In genomic region chr12:53181935-53182334, GRCh38 we compare ENCODE assay signal across 9 cellular contexts. TPM values are rescaled to one million over a fixed set of nuclear protein-coding genes. Genes with fewer than 3 reads are reported as not detected.
DNase-seq lines count a peak whose midpoint lies in the region; ATAC-seq, FAIRE-seq and TF ChIP-seq lines count a peak whose summit lies in the region.
"Had no signal": no experiment of that assay in that cellular context is flagged by ENCODE, and none has a peak within 500 bp of the region (broad histone marks: within the 10 kb centered on the region; RNA-seq: fewer than 3 reads in every experiment).

No MANE protein-coding gene starts in this region.

- H3K9me3 ChIP-seq in suprapubic skin = no peaks in the 10 kb centered on the region

- CTCF ChIA-PET in activated CD8-positive, alpha-beta memory T cell treated with anti-CD3 and anti-CD28 coated beads, Interleukin-2, amount 10 ng/mL, durations not matched to agents 7 days and 5 days (lab: Charles Lee) = interaction anchor here (1.0 to 5.9 kb wide), 9 partner anchors 13 to 105 kb away, joined by 3 to 52 read pairs (median 13); partner anchors contain the start of gene ESPL1

- no peak for ATAC-seq in activated CD8-positive, alpha-beta memory T cell treated with anti-CD3 and anti-CD28 coated beads, Interleukin-2, amount 10 ng/mL, durations not matched to agents 7 days and 5 days
- no peak for ATAC-seq in GM21737 (IDR thresholded peaks at IDR 0.05; ENCODE audit: unreplicated experiment)

- H3K4me1 Mint-ChIP-seq in activated CD8-positive, alpha-beta memory T cell treated with anti-CD3 and anti-CD28 coated beads, Interleukin-2, amount 10 ng/mL, durations not matched to agents 7 days and 5 days = peaks cover 46% of the 10 kb centered on the region
- peaks cover 46% of the 10 kb centered on the region for H3K4me1 Mint-ChIP-seq in activated T-helper 1 cell treated with anti-CD3 and anti-CD28 coated beads, Interleukin-12 subunit alpha, Interleukin-12 subunit beta, Interleukin-2, Interleukin-4 antibody, amounts not matched to agents 30 ng/mL and 10 ng/mL and 1 ng/mL, durations not matched to agents 14 hours and 24 hours and 36 hours (ENCODE audit: low read depth)
- H3K4me1 Mint-ChIP-seq in immature natural killer cell = peaks cover 46 to 68% of the 10 kb centered on the region in 2 donors

- H3K27me3 ChIP-seq in suprapubic skin = no peaks in the 10 kb centered on the region

- H3K4me3 ChIP-seq in suprapubic skin = peak overlapping the region; percentile 61

- WGBS in suprapubic skin = 71% methylated on average over 2 of the region's 2 CpGs

- intact Hi-C loops in activated T-helper 1 cell treated with anti-CD3 and anti-CD28 coated beads, Interleukin-12 subunit alpha, Interleukin-12 subunit beta, Interleukin-2, Interleukin-4 antibody, amounts not matched to agents 30 ng/mL and 10 ng/mL and 1 ng/mL, durations not matched to agents 14 hours and 24 hours and 36 hours (cut with micrococcal nuclease) = loop anchor here (1.0 kb wide), 1 partner anchor 319 kb away; the partner anchor contains the start of gene TARBP2

- H3K4me1 ChIP-seq in suprapubic skin = peaks cover 49% of the 10 kb centered on the region

- H3K27ac Mint-ChIP-seq in activated CD8-positive, alpha-beta memory T cell treated with anti-CD3 and anti-CD28 coated beads, Interleukin-2, amount 10 ng/mL, durations not matched to agents 7 days and 5 days = no peak overlapping the region
- peak overlapping the region; percentile 88 for H3K27ac Mint-ChIP-seq in activated T-helper 1 cell treated with anti-CD3 and anti-CD28 coated beads, Interleukin-12 subunit alpha, Interleukin-12 subunit beta, Interleukin-2, Interleukin-4 antibody, amounts not matched to agents 30 ng/mL and 10 ng/mL and 1 ng/mL, durations not matched to agents 14 hours and 24 hours and 36 hours
- H3K27ac Mint-ChIP-seq in immature natural killer cell = peak overlapping the region in 4 of 6 donors; percentile 87 to 96 (median 92)

- no peak overlapping the region for H3K27ac ChIP-seq in suprapubic skin

- H3K36me3 Mint-ChIP-seq in activated CD8-positive, alpha-beta memory T cell treated with anti-CD3 and anti-CD28 coated beads, Interleukin-2, amount 10 ng/mL, durations not matched to agents 7 days and 5 days = peaks cover 44% of the 10 kb centered on the region
- peaks cover 48% of the 10 kb centered on the region for H3K36me3 Mint-ChIP-seq in activated T-helper 1 cell treated with anti-CD3 and anti-CD28 coated beads, Interleukin-12 subunit alpha, Interleukin-12 subunit beta, Interleukin-2, Interleukin-4 antibody, amounts not matched to agents 30 ng/mL and 10 ng/mL and 1 ng/mL, durations not matched to agents 14 hours and 24 hours and 36 hours (ENCODE audit: low read depth)
- peaks cover 23 to 35% (median 26%) of the 10 kb centered on the region in 3 donors for H3K36me3 Mint-ChIP-seq in immature natural killer cell

- no peaks in the 10 kb centered on the region for H3K27me3 Mint-ChIP-seq in activated CD8-positive, alpha-beta memory T cell treated with anti-CD3 and anti-CD28 coated beads, Interleukin-2, amount 10 ng/mL, durations not matched to agents 7 days and 5 days
- H3K27me3 Mint-ChIP-seq in activated T-helper 1 cell treated with anti-CD3 and anti-CD28 coated beads, Interleukin-12 subunit alpha, Interleukin-12 subunit beta, Interleukin-2, Interleukin-4 antibody, amounts not matched to agents 30 ng/mL and 10 ng/mL and 1 ng/mL, durations not matched to agents 14 hours and 24 hours and 36 hours (ENCODE audit: insufficient read depth) = no peaks in the 10 kb centered on the region
- peaks cover 6 to 18% (median 9%) of the 10 kb centered on the region in 3 donors for H3K27me3 Mint-ChIP-seq in immature natural killer cell (ENCODE audit: low read depth in 3 of 3)

- TF ChIP-seq POLR2A in suprapubic skin (IDR thresholded peaks at IDR 0.05) = no peak

- TF ChIP-seq CTCF in suprapubic skin (IDR thresholded peaks at IDR 0.05) = no peak

- peaks cover 43% of the 10 kb centered on the region for H3K36me3 ChIP-seq in suprapubic skin

- no peak for FAIRE-seq in urothelium cell line (lab: Jason Lieb, UNC)

- H3K9me3 Mint-ChIP-seq in activated CD8-positive, alpha-beta memory T cell treated with anti-CD3 and anti-CD28 coated beads, Interleukin-2, amount 10 ng/mL, durations not matched to agents 7 days and 5 days (ENCODE audit: low read depth) = no peaks in the 10 kb centered on the region
- H3K9me3 Mint-ChIP-seq in activated T-helper 1 cell treated with anti-CD3 and anti-CD28 coated beads, Interleukin-12 subunit alpha, Interleukin-12 subunit beta, Interleukin-2, Interleukin-4 antibody, amounts not matched to agents 30 ng/mL and 10 ng/mL and 1 ng/mL, durations not matched to agents 14 hours and 24 hours and 36 hours = no peaks in the 10 kb centered on the region
- H3K9me3 Mint-ChIP-seq in immature natural killer cell = no peaks in the 10 kb centered on the region

- H3K4me3 Mint-ChIP-seq in activated CD8-positive, alpha-beta memory T cell treated with anti-CD3 and anti-CD28 coated beads, Interleukin-2, amount 10 ng/mL, durations not matched to agents 7 days and 5 days = peak overlapping the region; percentile 85
- peak overlapping the region; percentile 86 for H3K4me3 Mint-ChIP-seq in activated T-helper 1 cell treated with anti-CD3 and anti-CD28 coated beads, Interleukin-12 subunit alpha, Interleukin-12 subunit beta, Interleukin-2, Interleukin-4 antibody, amounts not matched to agents 30 ng/mL and 10 ng/mL and 1 ng/mL, durations not matched to agents 14 hours and 24 hours and 36 hours
- H3K4me3 Mint-ChIP-seq in immature natural killer cell = peak overlapping the region; percentile 92 to 94 (median 93)

- no peak for TF ChIP-seq EP300 in suprapubic skin (IDR thresholded peaks at IDR 0.05)

- DNase-seq in activated CD8-positive, alpha-beta memory T cell treated with anti-CD3 and anti-CD28 coated beads, Interleukin-2, amount 10 ng/mL, durations not matched to agents 7 days and 5 days = no peak
- DNase-seq in activated CD8-positive, alpha-beta memory T cell treated with anti-CD3 and anti-CD28 coated beads for 24 hours = no peak
- no peak for DNase-seq in activated T-helper 1 cell treated with anti-CD3 and anti-CD28 coated beads, Interleukin-12 subunit alpha, Interleukin-12 subunit beta, Interleukin-2, Interleukin-4 antibody, amounts not matched to agents 30 ng/mL and 10 ng/mL and 1 ng/mL, durations not matched to agents 14 hours and 24 hours and 36 hours (ENCODE audit: low spot score)
- DNase-seq in immature natural killer cell (no peak), suprapubic skin (ENCODE audit: low spot score in 2 of 2) (no peak), COLO829 (ENCODE audit: low spot score) (no peak), urothelium cell line (ENCODE audit: low spot score) (no peak)

RNA-seq across cellular contexts. Expression of gene CSAD, which starts 1.2 kb away (rescaled TPM):
- 10 to 100 TPM; 19.6 to 28.1 TPM for total RNA-seq in activated CD8-positive, alpha-beta memory T cell treated with anti-CD3 and anti-CD28 coated beads, Interleukin-2, amount 10 ng/mL, durations not matched to agents 7 days and 5 days
- 21.7 and 22.6 TPM in 2 replicates for total RNA-seq in activated T-helper 1 cell treated with anti-CD3 and anti-CD28 coated beads, Interleukin-12 subunit alpha, Interleukin-12 subunit beta, Interleukin-2, Interleukin-4 antibody, amounts not matched to agents 30 ng/mL and 10 ng/mL and 1 ng/mL, durations not matched to agents 14 hours and 24 hours and 36 hours
- 1 to 10 TPM in 2 of 3 donors, under 1 TPM in 1; 0.85 to 3.8 (median 2.6) TPM for polyA plus RNA-seq in immature natural killer cell
- total RNA-seq in suprapubic skin = 100 to 1,000 TPM in 1 of 4 donors, 10 to 100 TPM in 3; 35.6 to 175 (median 56.7) TPM

RNA-seq across cellular contexts. Expression of gene ZNF740, which starts 1.4 kb away (rescaled TPM):
- 10 to 100 TPM; 35.8 to 47.0 TPM for total RNA-seq in activated CD8-positive, alpha-beta memory T cell treated with anti-CD3 and anti-CD28 coated beads, Interleukin-2, amount 10 ng/mL, durations not matched to agents 7 days and 5 days
- 48.1 and 52.8 TPM in 2 replicates for total RNA-seq in activated T-helper 1 cell treated with anti-CD3 and anti-CD28 coated beads, Interleukin-12 subunit alpha, Interleukin-12 subunit beta, Interleukin-2, Interleukin-4 antibody, amounts not matched to agents 30 ng/mL and 10 ng/mL and 1 ng/mL, durations not matched to agents 14 hours and 24 hours and 36 hours
- 1 to 10 TPM; 2.0 to 5.1 (median 2.6) TPM for polyA plus RNA-seq in immature natural killer cell
- total RNA-seq in suprapubic skin = 10 to 100 TPM in 3 of 4 donors, 1 to 10 TPM in 1; 5.9 to 38.9 (median 15.2) TPM

RNA-seq across cellular contexts. Expression of gene ITGB7, which starts 25.1 kb away (rescaled TPM):
- 100 to 1,000 TPM; 567 to 729 TPM for total RNA-seq in activated CD8-positive, alpha-beta memory T cell treated with anti-CD3 and anti-CD28 coated beads, Interleukin-2, amount 10 ng/mL, durations not matched to agents 7 days and 5 days
- total RNA-seq in activated T-helper 1 cell treated with anti-CD3 and anti-CD28 coated beads, Interleukin-12 subunit alpha, Interleukin-12 subunit beta, Interleukin-2, Interleukin-4 antibody, amounts not matched to agents 30 ng/mL and 10 ng/mL and 1 ng/mL, durations not matched to agents 14 hours and 24 hours and 36 hours = 258 and 266 TPM in 2 replicates
- polyA plus RNA-seq in immature natural killer cell = 100 to 1,000 TPM; 289 to 390 (median 389) TPM
- 10 to 100 TPM in 1 of 4 donors, 1 to 10 TPM in 3; 2.9 to 29.1 (median 6.8) TPM for total RNA-seq in suprapubic skin
- total RNA-seq: glomerular endothelial cell had no signal

RNA-seq across cellular contexts. Expression of gene RARG, which starts 50.1 kb away (rescaled TPM):
- total RNA-seq in activated CD8-positive, alpha-beta memory T cell treated with anti-CD3 and anti-CD28 coated beads, Interleukin-2, amount 10 ng/mL, durations not matched to agents 7 days and 5 days = 10 to 100 TPM; 29.4 to 38.8 TPM
- 58.6 and 61.6 TPM in 2 replicates for total RNA-seq in activated T-helper 1 cell treated with anti-CD3 and anti-CD28 coated beads, Interleukin-12 subunit alpha, Interleukin-12 subunit beta, Interleukin-2, Interleukin-4 antibody, amounts not matched to agents 30 ng/mL and 10 ng/mL and 1 ng/mL, durations not matched to agents 14 hours and 24 hours and 36 hours
- polyA plus RNA-seq in immature natural killer cell = 10 to 100 TPM in 1 of 3 donors, 1 to 10 TPM in 2; 2.9 to 10.1 (median 4.7) TPM
- 100 to 1,000 TPM; 140 to 198 (median 172) TPM for total RNA-seq in suprapubic skin
